ENCODE assay signal across 7 cellular contexts in the genomic region with DNA sequence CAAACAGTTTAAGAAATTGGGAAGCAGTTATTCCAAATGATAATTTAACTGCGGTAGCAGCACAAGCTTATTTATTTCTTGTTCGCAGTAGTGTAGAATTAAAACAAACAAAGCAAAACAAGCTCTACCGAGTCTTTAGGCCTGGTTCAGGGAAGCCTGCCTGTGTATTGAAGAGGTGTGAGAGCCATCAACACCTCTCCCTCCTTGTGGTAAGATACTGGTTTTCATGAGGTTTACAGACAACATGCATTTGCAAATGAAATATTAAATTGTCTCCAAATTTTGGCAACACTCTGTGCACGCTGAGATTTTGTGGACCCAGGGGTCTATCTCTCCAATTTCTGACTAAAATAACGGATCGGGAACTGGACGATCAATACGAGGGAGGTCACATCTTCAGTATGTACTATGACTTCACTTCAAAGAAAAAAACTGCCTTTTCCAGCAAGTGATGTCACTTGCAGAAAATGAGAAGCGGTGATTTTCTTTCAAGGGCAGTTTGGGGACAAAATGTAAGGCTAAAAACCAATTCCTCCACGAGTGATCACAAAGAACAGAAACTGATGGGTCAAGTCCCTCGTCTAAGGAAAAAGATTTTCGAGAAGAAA. TPM values are rescaled to one million over a fixed set of nuclear protein-coding genes. Genes with fewer than 3 reads are reported as not detected.
DNase-seq lines count a peak whose midpoint lies in the region; ATAC-seq and TF ChIP-seq lines count a peak whose summit lies in the region.

No MANE protein-coding gene starts in this region.

- H3K27me3 ChIP-seq in H7 (ENCODE audit: control insufficient read depth, insufficient read depth, low read length): no peaks in the 10 kb centered on the region
- H3K27me3 ChIP-seq in SJCRH30: no peaks in the 10 kb centered on the region
- H3K27me3 ChIP-seq in sigmoid colon: no peaks in the 10 kb centered on the region

- H3K36me3 ChIP-seq in H7 (replicated peaks; ENCODE audit: control insufficient read depth, insufficient read depth, low read length): no peaks in the 10 kb centered on the region
- no peaks in the 10 kb centered on the region for H3K36me3 ChIP-seq in SJCRH30
- no peaks in the 10 kb centered on the region for H3K36me3 ChIP-seq in sigmoid colon

- H3K4me1 ChIP-seq in SJCRH30 (peaks cover 15% of the 10 kb centered on the region), sigmoid colon (peaks cover 0 to 35% (median 19%) of the 10 kb centered on the region in 4 donors)

- H3K4me3 ChIP-seq in H7 (ENCODE audit: insufficient read depth, low read depth, low read length) (peak overlapping the region; percentile 99), SJCRH30 (peak overlapping the region; percentile 86), fibroblast of mammary gland (ENCODE audit: control insufficient read depth, low read depth, low read length) (peak overlapping the region; percentile 98), sigmoid colon (peak overlapping the region; percentile 56 to 83 (median 74))

- intact Hi-C loops in sigmoid colon (cut with DNase I): loop anchor here (2.0 to 5.0 kb wide), 3 partner anchors 131 to 424 kb away; a partner anchor contains a TSS

- no peak for TF ChIP-seq CTCF in fibroblast of mammary gland (conservative IDR thresholded peaks at IDR 0.05; ENCODE audit: control insufficient read depth, insufficient read depth, low read depth, low read length)
- no peak for TF ChIP-seq CTCF in sigmoid colon (IDR thresholded peaks at IDR 0.05)

- WGBS in sigmoid colon, 2 donors: 2 to 11% methylated on average over 12 of the region's 12 CpGs

- H3K9me3 ChIP-seq in SJCRH30 (replicated peaks): no peaks in the 10 kb centered on the region
- H3K9me3 ChIP-seq in sigmoid colon: no peaks in the 10 kb centered on the region

- TF ChIP-seq EP300 in sigmoid colon (IDR thresholded peaks at IDR 0.05): no peak

- ATAC-seq in GM18502 (IDR thresholded peaks at IDR 0.05; ENCODE audit: poor library complexity, unreplicated experiment): no peak

- DNase-seq in H7 (no peak), SJCRH30 (peak in 1 of 2 experiments; percentile 20), fibroblast of mammary gland (ENCODE audit: low read depth) (peak; percentile 37), sigmoid colon (no peak), amniotic stem cell (lab: John Stamatoyannopoulos, UW) (no peak), A172 (ENCODE audit: low spot score) (no peak)

- TF ChIP-seq POLR2A in sigmoid colon (IDR thresholded peaks at IDR 0.05): no peak

- peak overlapping the region; percentile 79 for H3K27ac ChIP-seq in SJCRH30
- H3K27ac ChIP-seq in sigmoid colon: peak overlapping the region; percentile 89 to 92 (median 91)

RNA-seq across cellular contexts. Expression of a gene that starts 0.7 kb away (rescaled TPM):
- 18.3 and 29.9 TPM in 2 replicates for total RNA-seq in H7 (2014; rRNA removed; shearing (Covaris generic))
- 31.0 and 33.1 TPM in 2 replicates for total RNA-seq in SJCRH30 (2014; rRNA removed; shearing (Covaris generic))
- 10 to 100 TPM; 15.2 to 26.1 (median 19.8) TPM for total RNA-seq in sigmoid colon
- 10 to 100 TPM in 1 of 3 donors, 1 to 10 TPM in 2; 3.0 to 11.9 (median 4.6) TPM for polyA plus RNA-seq in sigmoid colon
- 34.7 and 40.8 TPM in 2 replicates for total RNA-seq in A172 (2014; rRNA removed; shearing (Covaris generic))

RNA-seq across cellular contexts. Expression of a gene that starts 18.4 kb away (rescaled TPM):
- 13.8 and 21.5 TPM in 2 replicates for total RNA-seq in H7 (2014; rRNA removed; shearing (Covaris generic))
- total RNA-seq in SJCRH30 (2014; rRNA removed; shearing (Covaris generic)): 27.2 and 27.5 TPM in 2 replicates
- total RNA-seq in sigmoid colon: 1 to 10 TPM in 2 of 4 donors, under 1 TPM in 2; 0.55 to 1.8 (median 0.92) TPM
- 100 to 1,000 TPM; 123 to 366 (median 229) TPM for polyA plus RNA-seq in sigmoid colon
- total RNA-seq in A172 (2014; rRNA removed; shearing (Covaris generic)): 6.6 and 7.0 TPM in 2 replicates
